ENCODE assay signal across 16 cellular contexts in the genomic region with DNA sequence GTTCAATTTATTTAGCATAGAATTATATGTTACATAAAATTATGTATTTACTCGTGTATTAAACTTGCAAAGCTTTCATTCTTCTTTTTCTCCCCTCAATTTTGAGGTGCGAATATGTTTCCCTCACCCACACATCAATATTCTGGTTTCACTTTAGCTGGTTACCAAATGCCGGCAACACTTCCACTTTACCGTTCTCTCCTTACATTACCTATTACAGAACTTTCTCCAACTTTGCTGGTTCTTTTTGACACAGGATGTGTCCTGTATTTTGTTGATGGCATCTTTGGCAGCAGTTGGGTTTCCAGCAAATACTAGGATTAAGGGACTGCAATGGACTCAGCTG.
A peak's percentile ranks its signal among the peaks of the same experiment; 100 is the strongest.
DNase-seq lines count a peak whose midpoint lies in the region; ATAC-seq and TF ChIP-seq lines count a peak whose summit lies in the region.
"Had no signal": no experiment of that assay in that cellular context is flagged by ENCODE, and none has a peak within 500 bp of the region (broad histone marks: within the 10 kb centered on the region; RNA-seq: fewer than 3 reads in every experiment).

No MANE protein-coding gene starts in this region.

- H3K9me3 ChIP-seq in CD4-positive, CD25-positive, alpha-beta regulatory T cell (ENCODE audit: control insufficient read depth in 2 of 2, low read length in 2 of 2), result no peaks in the 10 kb centered on the region

- peaks cover 9% of the 10 kb centered on the region for H3K27me3 ChIP-seq in CD4-positive, CD25-positive, alpha-beta regulatory T cell (ENCODE audit: control insufficient read depth, insufficient read depth, low read length)

- DNase-seq in CD4-positive, CD25-positive, alpha-beta regulatory T cell, result no peak
- DNase-seq in activated CD8-positive, alpha-beta T cell treated with anti-CD3 and anti-CD28 coated beads for 36 hours, result no peak
- DNase-seq in natural killer cell treated with Interleukin-12 subunit alpha and Interleukin-12 subunit beta and Interleukin-15 and Interleukin-18, amount 100 ng/mL, for 72 hours (ENCODE audit: low spot score), result no peak
- DNase-seq in SK-N-DZ (ENCODE audit: low spot score) (no peak), cerebellar cortex (ENCODE audit: low spot score) (no peak)
- no peak for DNase-seq in activated effector memory CD4-positive, alpha-beta T cell treated with Interleukin-2 at 50 U/mL for 16 hours
- DNase-seq: dermis blood vessel endothelial cell; DMS79; HCEC 1CT; NCI-H1436; posterior cingulate gyrus; stimulated activated CD4-positive, alpha-beta T cell treated with anti-CD3 and anti-CD28 coated beads, Interleukin-2, amount 100 ng/mL, for 48 hours had no signal

- no peaks in the 10 kb centered on the region for H3K36me3 Mint-ChIP-seq in CD4-positive, CD25-positive, alpha-beta regulatory T cell
- peaks cover 6% of the 10 kb centered on the region for H3K36me3 Mint-ChIP-seq in activated CD8-positive, alpha-beta T cell treated with anti-CD3 and anti-CD28 coated beads for 36 hours (ENCODE audit: low read depth)
- peaks cover 58% of the 10 kb centered on the region for H3K36me3 Mint-ChIP-seq in natural killer cell treated with Interleukin-12 subunit alpha and Interleukin-12 subunit beta and Interleukin-15 and Interleukin-18, amount 100 ng/mL, for 72 hours
- H3K36me3 Mint-ChIP-seq: activated naive CD8-positive, alpha-beta T cell had no signal

- no peak overlapping the region for H3K27ac Mint-ChIP-seq in CD4-positive, CD25-positive, alpha-beta regulatory T cell
- H3K27ac Mint-ChIP-seq in activated CD8-positive, alpha-beta T cell treated with anti-CD3 and anti-CD28 coated beads for 36 hours, result peak overlapping the region; percentile 17
- H3K27ac Mint-ChIP-seq in natural killer cell treated with Interleukin-12 subunit alpha and Interleukin-12 subunit beta and Interleukin-15 and Interleukin-18, amount 100 ng/mL, for 72 hours, result peak overlapping the region; percentile 98
- H3K27ac Mint-ChIP-seq: activated naive CD8-positive, alpha-beta T cell had no signal

- peaks cover 16% of the 10 kb centered on the region for H3K4me1 ChIP-seq in CD4-positive, CD25-positive, alpha-beta regulatory T cell (ENCODE audit: control insufficient read depth, insufficient read depth, low read length, poor library complexity, severe bottlenecking)

- no peaks in the 10 kb centered on the region for H3K9me3 Mint-ChIP-seq in CD4-positive, CD25-positive, alpha-beta regulatory T cell
- H3K9me3 Mint-ChIP-seq in activated CD8-positive, alpha-beta T cell treated with anti-CD3 and anti-CD28 coated beads for 36 hours, result no peaks in the 10 kb centered on the region
- no peaks in the 10 kb centered on the region for H3K9me3 Mint-ChIP-seq in natural killer cell treated with Interleukin-12 subunit alpha and Interleukin-12 subunit beta and Interleukin-15 and Interleukin-18, amount 100 ng/mL, for 72 hours

- POLR2A ChIA-PET in activated CD8-positive, alpha-beta T cell treated with anti-CD3 and anti-CD28 coated beads for 36 hours (lab: Charles Lee), result interaction anchor here (1.1 kb wide), 1 partner anchor 40 kb away, joined by 4 read pairs; no protein-coding TSS in a partner anchor

- no peak for TF ChIP-seq CTCF in activated CD8-positive, alpha-beta T cell treated with anti-CD3 and anti-CD28 coated beads for 36 hours (IDR thresholded peaks at IDR 0.05)

- H3K4me3 Mint-ChIP-seq in CD4-positive, CD25-positive, alpha-beta regulatory T cell, result no peak overlapping the region
- peak overlapping the region; percentile 88 for H3K4me3 Mint-ChIP-seq in activated CD8-positive, alpha-beta T cell treated with anti-CD3 and anti-CD28 coated beads for 36 hours
- H3K4me3 Mint-ChIP-seq in natural killer cell treated with Interleukin-12 subunit alpha and Interleukin-12 subunit beta and Interleukin-15 and Interleukin-18, amount 100 ng/mL, for 72 hours, result peak overlapping the region; percentile 85
- H3K4me3 Mint-ChIP-seq: activated naive CD8-positive, alpha-beta T cell had no signal

- H3K36me3 ChIP-seq in CD4-positive, CD25-positive, alpha-beta regulatory T cell (ENCODE audit: control insufficient read depth, insufficient read depth, low read length), result no peaks in the 10 kb centered on the region

- peaks cover 48% of the 10 kb centered on the region for H3K27me3 Mint-ChIP-seq in CD4-positive, CD25-positive, alpha-beta regulatory T cell
- peaks cover 38% of the 10 kb centered on the region for H3K27me3 Mint-ChIP-seq in activated CD8-positive, alpha-beta T cell treated with anti-CD3 and anti-CD28 coated beads for 36 hours
- H3K27me3 Mint-ChIP-seq in natural killer cell treated with Interleukin-12 subunit alpha and Interleukin-12 subunit beta and Interleukin-15 and Interleukin-18, amount 100 ng/mL, for 72 hours, result no peaks in the 10 kb centered on the region

- CTCF ChIA-PET in activated CD8-positive, alpha-beta T cell treated with anti-CD3 and anti-CD28 coated beads for 36 hours (lab: Charles Lee), result interaction anchor here (0.8 to 7.3 kb wide), 7 partner anchors 17 to 112 kb away, joined by 3 to 46 read pairs (median 6); partner anchors contain the start of gene COMMD9

- H3K4me1 Mint-ChIP-seq in CD4-positive, CD25-positive, alpha-beta regulatory T cell, result peaks cover 0 to 14% (median 4%) of the 10 kb centered on the region in 4 donors
- peaks cover 25% of the 10 kb centered on the region for H3K4me1 Mint-ChIP-seq in activated CD8-positive, alpha-beta T cell treated with anti-CD3 and anti-CD28 coated beads for 36 hours (ENCODE audit: low read depth)
- H3K4me1 Mint-ChIP-seq in natural killer cell treated with Interleukin-12 subunit alpha and Interleukin-12 subunit beta and Interleukin-15 and Interleukin-18, amount 100 ng/mL, for 72 hours (ENCODE audit: low read depth in 2 of 2), result peaks cover 57 to 82% of the 10 kb centered on the region in 2 donors

- no peak overlapping the region for H3K27ac ChIP-seq in CD4-positive, CD25-positive, alpha-beta regulatory T cell (ENCODE audit: insufficient read depth, low read length, poor library complexity, severe bottlenecking)
- H3K27ac ChIP-seq: RWPE1, VCaP had no signal

- peak overlapping the region; percentile 18 for H3K4me3 ChIP-seq in CD4-positive, CD25-positive, alpha-beta regulatory T cell (ENCODE audit: low read depth, low read length)

- ATAC-seq in CD4-positive, CD25-positive, alpha-beta regulatory T cell (ENCODE audit: low read depth in 2 of 2), result no peak
- peak; percentile 32 for ATAC-seq in GM18511 (IDR thresholded peaks at IDR 0.05; ENCODE audit: unreplicated experiment)
- no peak for ATAC-seq in activated CD8-positive, alpha-beta T cell treated with anti-CD3 and anti-CD28 coated beads for 36 hours
- ATAC-seq in natural killer cell treated with Interleukin-12 subunit alpha and Interleukin-12 subunit beta and Interleukin-15 and Interleukin-18, amount 100 ng/mL, for 72 hours, result no peak

- intact Hi-C loops in activated CD8-positive, alpha-beta T cell treated with anti-CD3 and anti-CD28 coated beads for 36 hours (cut with micrococcal nuclease), result no loop called here

Comparison
In these comparisons a context has a peak if more than half of its experiments do, and no peak if none do; other contexts are left out.
1. H3K27ac Mint-ChIP-seq: peak in activated CD8-positive, alpha-beta T cell treated with anti-CD3 and anti-CD28 coated beads for 36 hours (single experiment) and natural killer cell treated with Interleukin-12 subunit alpha and Interleukin-12 subunit beta and Interleukin-15 and Interleukin-18, amount 100 ng/mL, for 72 hours (2 of 2); none in CD4-positive, CD25-positive, alpha-beta regulatory T cell (0 of 3).
2. H3K4me3 Mint-ChIP-seq: peak in activated CD8-positive, alpha-beta T cell treated with anti-CD3 and anti-CD28 coated beads for 36 hours (single experiment) and natural killer cell treated with Interleukin-12 subunit alpha and Interleukin-12 subunit beta and Interleukin-15 and Interleukin-18, amount 100 ng/mL, for 72 hours (single experiment); none in CD4-positive, CD25-positive, alpha-beta regulatory T cell (0 of 4).